ENCODE assay signal across 13 cellular contexts in the genomic region with DNA sequence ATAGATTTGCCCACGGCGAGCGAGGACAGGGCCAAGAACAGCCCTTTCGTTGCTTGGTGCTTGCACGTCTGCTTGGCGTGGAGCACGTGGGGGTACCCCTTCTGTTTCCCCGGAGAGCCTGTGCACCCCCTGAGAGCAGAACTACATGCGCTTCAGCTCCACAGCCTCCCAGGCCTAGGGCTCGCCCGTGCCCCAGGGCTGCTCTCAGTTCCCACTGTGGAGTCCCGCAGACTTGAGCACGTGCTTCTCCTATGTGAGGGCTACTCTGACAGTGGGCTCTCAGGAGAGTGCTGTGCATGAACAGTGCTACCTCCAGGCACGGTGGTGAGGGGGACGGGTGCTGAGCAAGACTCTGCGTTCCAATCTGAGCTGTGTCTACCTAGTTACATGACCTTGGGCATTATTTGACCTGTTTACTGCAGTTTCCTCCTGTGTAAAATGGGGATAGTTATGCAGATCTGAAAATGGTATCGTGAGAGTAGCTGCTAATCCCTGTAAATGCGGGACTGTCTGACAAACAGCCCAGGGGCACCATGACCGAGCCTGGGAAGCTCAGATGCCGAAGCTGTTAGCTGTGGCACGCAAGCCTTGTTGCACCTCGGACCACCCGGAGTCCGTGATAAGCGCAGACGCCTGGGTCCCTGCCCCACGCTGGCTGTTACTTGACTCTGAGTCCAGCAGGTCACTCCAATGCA.
DNase-seq lines count a peak whose midpoint lies in the region; ATAC-seq and TF ChIP-seq lines count a peak whose summit lies in the region.
"Had no signal": no experiment of that assay in that cellular context is flagged by ENCODE, and none has a peak within 500 bp of the region (broad histone marks: within the 10 kb centered on the region; RNA-seq: fewer than 3 reads in every experiment).

No MANE protein-coding gene starts in this region.

- H3K9me3 ChIP-seq in BLaER1 treated with 17β-estradiol and CSF1 and Interleukin-3, amounts not matched to agents 10 nM and 100 nM (replicated peaks in 1 of 11), result no peaks in the 10 kb centered on the region
- no peaks in the 10 kb centered on the region for H3K9me3 ChIP-seq in CD8-positive, alpha-beta memory T cell (ENCODE audit: low read length)
- H3K9me3 ChIP-seq in lower lobe of right lung (no peaks in the 10 kb centered on the region), GM23248 (ENCODE audit: low read depth) (no peaks in the 10 kb centered on the region)
- H3K9me3 ChIP-seq: thoracic aorta had no signal

- H3K36me3 ChIP-seq in BLaER1 treated with 17β-estradiol and CSF1 and Interleukin-3, amounts not matched to agents 10 nM and 100 nM, result no peaks in the 10 kb centered on the region
- H3K36me3 ChIP-seq in CD8-positive, alpha-beta memory T cell (ENCODE audit: insufficient read depth, low read length), result no peaks in the 10 kb centered on the region
- H3K36me3 ChIP-seq in lower lobe of right lung (no peaks in the 10 kb centered on the region), GM23248 (ENCODE audit: low read depth) (no peaks in the 10 kb centered on the region)
- H3K36me3 ChIP-seq: cardiac muscle cell, thoracic aorta had no signal

- peak overlapping the region; percentile 74 to 94 (median 83) for H3K4me2 ChIP-seq in BLaER1 treated with 17β-estradiol and CSF1 and Interleukin-3, amounts not matched to agents 10 nM and 100 nM
- H3K4me2 ChIP-seq in GM23248 (ENCODE audit: unreplicated experiment), result no peak overlapping the region

- H2AFZ ChIP-seq in GM23248, result no peak overlapping the region

- peak overlapping the region in 4 of 8 donors; percentile 21 to 63 (median 49) for H3K27ac Mint-ChIP-seq in CD8-positive, alpha-beta memory T cell
- H3K27ac Mint-ChIP-seq in activated CD8-positive, alpha-beta T cell treated with anti-CD3 and anti-CD28 coated beads, Interleukin-2, amount 10 ng/mL, durations not matched to agents 7 days and 5 days, result peak overlapping the region; percentile 96
- H3K27ac Mint-ChIP-seq in Calu3 (ENCODE audit: unreplicated experiment), result no peak overlapping the region

- peaks cover 0 to 4% of the 10 kb centered on the region in 2 donors for H3K27me3 Mint-ChIP-seq in CD8-positive, alpha-beta memory T cell
- H3K27me3 Mint-ChIP-seq in activated CD8-positive, alpha-beta T cell treated with anti-CD3 and anti-CD28 coated beads, Interleukin-2, amount 10 ng/mL, durations not matched to agents 7 days and 5 days (ENCODE audit: low read depth), result no peaks in the 10 kb centered on the region
- H3K27me3 Mint-ChIP-seq in Calu3 (ENCODE audit: unreplicated experiment), result no peaks in the 10 kb centered on the region

- peak overlapping the region in 7 of 11 experiments; percentile 17 to 64 (median 43); a peak in 10 of 22 replicates for H3K27ac ChIP-seq in BLaER1 treated with 17β-estradiol and CSF1 and Interleukin-3, amounts not matched to agents 10 nM and 100 nM
- no peak overlapping the region for H3K27ac ChIP-seq in CD8-positive, alpha-beta memory T cell (ENCODE audit: low read depth, low read length)
- H3K27ac ChIP-seq in lower lobe of right lung, result no peak overlapping the region
- no peak overlapping the region for H3K27ac ChIP-seq in GM23248
- H3K27ac ChIP-seq: C4-2B, cardiac muscle cell, thoracic aorta had no signal

- H3K9me2 ChIP-seq in GM23248 (ENCODE audit: insufficient read depth), result no peaks in the 10 kb centered on the region

- peak overlapping the region in 6 of 7 donors; percentile 36 to 78 (median 71) for H3K4me3 Mint-ChIP-seq in CD8-positive, alpha-beta memory T cell
- no peak overlapping the region for H3K4me3 Mint-ChIP-seq in activated CD8-positive, alpha-beta T cell treated with anti-CD3 and anti-CD28 coated beads, Interleukin-2, amount 10 ng/mL, durations not matched to agents 7 days and 5 days
- no peak overlapping the region for H3K4me3 Mint-ChIP-seq in Calu3 (ENCODE audit: low read depth, unreplicated experiment)
- H3K4me3 Mint-ChIP-seq: neural crest cell had no signal

- peaks cover 37 to 80% (median 66%) of the 10 kb centered on the region in 10 experiments for H3K4me1 ChIP-seq in BLaER1 treated with 17β-estradiol and CSF1 and Interleukin-3, amounts not matched to agents 10 nM and 100 nM
- peaks cover 24% of the 10 kb centered on the region for H3K4me1 ChIP-seq in CD8-positive, alpha-beta memory T cell (ENCODE audit: insufficient read depth, low read length)
- no peaks in the 10 kb centered on the region for H3K4me1 ChIP-seq in lower lobe of right lung
- no peaks in the 10 kb centered on the region for H3K4me1 ChIP-seq in GM23248 (ENCODE audit: insufficient read depth)

- TF ChIP-seq CTCF in lower lobe of right lung (IDR thresholded peaks at IDR 0.05) (no peak), Calu3 (IDR thresholded peaks at IDR 0.05; ENCODE audit: unreplicated experiment) (no peak)

- H3K4me3 ChIP-seq in BLaER1 treated with 17β-estradiol and CSF1 and Interleukin-3, amounts not matched to agents 10 nM and 100 nM, result peak overlapping the region in 2 of 10 experiments; percentile 5 to 45; a peak in 1 of 20 replicates
- H3K4me3 ChIP-seq in CD8-positive, alpha-beta memory T cell (ENCODE audit: low read length), result peak overlapping the region; percentile 42
- H3K4me3 ChIP-seq in lower lobe of right lung (no peak overlapping the region), GM23248 (no peak overlapping the region)
- H3K4me3 ChIP-seq: cardiac muscle cell, thoracic aorta had no signal

- H3K9me3 Mint-ChIP-seq in CD8-positive, alpha-beta memory T cell, result no peaks in the 10 kb centered on the region
- H3K9me3 Mint-ChIP-seq in activated CD8-positive, alpha-beta T cell treated with anti-CD3 and anti-CD28 coated beads, Interleukin-2, amount 10 ng/mL, durations not matched to agents 7 days and 5 days (ENCODE audit: insufficient read depth), result no peaks in the 10 kb centered on the region
- no peaks in the 10 kb centered on the region for H3K9me3 Mint-ChIP-seq in Calu3 (ENCODE audit: low read depth, unreplicated experiment)
- H3K9me3 Mint-ChIP-seq: neural crest cell had no signal

- intact Hi-C loops in lower lobe of right lung (cut with DNase I), result no loop called here
- intact Hi-C loops in Calu3 (cut with micrococcal nuclease; ENCODE audit: unreplicated experiment), result no loop called here

- no peak for ATAC-seq in activated CD8-positive, alpha-beta T cell treated with anti-CD3 and anti-CD28 coated beads, Interleukin-2, amount 10 ng/mL, durations not matched to agents 7 days and 5 days
- ATAC-seq in lower lobe of right lung (peak; percentile 42 to 51), GM19467 (IDR thresholded peaks at IDR 0.05; ENCODE audit: unreplicated experiment) (no peak)

- no peaks in the 10 kb centered on the region for H3K79me2 ChIP-seq in GM23248 (ENCODE audit: insufficient read depth)

- H3K9ac ChIP-seq in BLaER1 treated with 17β-estradiol and CSF1 and Interleukin-3, amounts not matched to agents 10 nM and 100 nM, result peak overlapping the region in 5 of 11 experiments; percentile 12 to 51 (median 42); a peak in 6 of 22 replicates
- no peak overlapping the region for H3K9ac ChIP-seq in GM23248

- POLR2A ChIA-PET in CD8-positive, alpha-beta memory T cell (lab: Charles Lee), result interaction anchor here (0.8 to 0.9 kb wide), 2 partner anchors 16 to 25 kb away, joined by 3 to 4 read pairs; no protein-coding TSS in a partner anchor
- POLR2A ChIA-PET in activated CD8-positive, alpha-beta T cell treated with anti-CD3 and anti-CD28 coated beads, Interleukin-2, amount 10 ng/mL, durations not matched to agents 7 days and 5 days (lab: Charles Lee), result interaction anchor here (0.8 to 4.1 kb wide), 13 partner anchors 11 to 84 kb away, joined by 3 to 33 read pairs (median 9); a partner anchor contains a TSS

- H3K4me1 Mint-ChIP-seq in CD8-positive, alpha-beta memory T cell, result peaks cover 24 to 35% (median 34%) of the 10 kb centered on the region in 3 donors
- peaks cover 57% of the 10 kb centered on the region for H3K4me1 Mint-ChIP-seq in activated CD8-positive, alpha-beta T cell treated with anti-CD3 and anti-CD28 coated beads, Interleukin-2, amount 10 ng/mL, durations not matched to agents 7 days and 5 days (ENCODE audit: low read depth)
- no peaks in the 10 kb centered on the region for H3K4me1 Mint-ChIP-seq in Calu3 (ENCODE audit: low read depth, unreplicated experiment)

- peaks cover 0 to 15% (median 0%) of the 10 kb centered on the region in 11 experiments; a peak in 2 of 22 replicates for H3K27me3 ChIP-seq in BLaER1 treated with 17β-estradiol and CSF1 and Interleukin-3, amounts not matched to agents 10 nM and 100 nM
- H3K27me3 ChIP-seq in CD8-positive, alpha-beta memory T cell (ENCODE audit: insufficient read depth, low read length, poor library complexity, severe bottlenecking), result peaks cover 3% of the 10 kb centered on the region
- no peaks in the 10 kb centered on the region for H3K27me3 ChIP-seq in lower lobe of right lung (ENCODE audit: low read depth)
- H3K27me3 ChIP-seq in GM23248 (replicated peaks; ENCODE audit: insufficient read depth), result peaks cover 16% of the 10 kb centered on the region
- H3K27me3 ChIP-seq: cardiac muscle cell had no signal

- no peaks in the 10 kb centered on the region for H3K36me3 Mint-ChIP-seq in CD8-positive, alpha-beta memory T cell
- no peaks in the 10 kb centered on the region for H3K36me3 Mint-ChIP-seq in activated CD8-positive, alpha-beta T cell treated with anti-CD3 and anti-CD28 coated beads, Interleukin-2, amount 10 ng/mL, durations not matched to agents 7 days and 5 days (ENCODE audit: low read depth)
- H3K36me3 Mint-ChIP-seq in Calu3 (ENCODE audit: insufficient read depth, unreplicated experiment), result peaks cover 3% of the 10 kb centered on the region

- no peaks in the 10 kb centered on the region for H3F3A ChIP-seq in GM23248 (ENCODE audit: insufficient read depth)

- no peak for DNase-seq in CD8-positive, alpha-beta memory T cell
- no peak for DNase-seq in activated CD8-positive, alpha-beta T cell treated with anti-CD3 and anti-CD28 coated beads, Interleukin-2, amount 10 ng/mL, durations not matched to agents 7 days and 5 days
- DNase-seq in lower lobe of right lung, result no peak
- no peak for DNase-seq in GM23248
- DNase-seq in Calu3, result no peak
- DNase-seq: NCI-H2029 treated with DMSO at 0.1 percent for 48 hours, SIG-M5 had no signal

- BruUV-seq in Calu3 (replicated peaks; lab: Mats Ljungman, UMichigan), result no TSS peak

- H4K20me1 ChIP-seq in BLaER1 treated with 17β-estradiol and CSF1 and Interleukin-3, amounts not matched to agents 10 nM and 100 nM, result no peaks in the 10 kb centered on the region
- H4K20me1 ChIP-seq in GM23248 (ENCODE audit: insufficient read depth), result no peaks in the 10 kb centered on the region

- CTCF ChIA-PET in CD8-positive, alpha-beta memory T cell (lab: Charles Lee), result interaction anchor here (1.2 to 1.7 kb wide), 4 partner anchors 19 to 283 kb away, joined by 3 to 7 read pairs (median 3); no protein-coding TSS in a partner anchor
- CTCF ChIA-PET in activated CD8-positive, alpha-beta T cell treated with anti-CD3 and anti-CD28 coated beads, Interleukin-2, amount 10 ng/mL, durations not matched to agents 7 days and 5 days (lab: Charles Lee), result interaction anchor here (0.7 to 4.4 kb wide), 13 partner anchors 9 to 83 kb away, joined by 3 to 28 read pairs (median 5); a partner anchor contains a TSS
- CTCF ChIA-PET in Calu3 (lab: Charles Lee), result no interaction called here

- 78 to 80% methylated on average over 27 of the region's 27 CpGs for WGBS in GM23248 (ENCODE audit: low coverage in 1 of 2, low lambda C conversion rate in 2 of 2, missing lambda C conversion rate in 2 of 2), 2 experiments

- in situ Hi-C loops in GM23248 (cut with MboI), result no loop called here

Comparison
In these comparisons a context has a peak if more than half of its experiments do, and no peak if none do; other contexts are left out.
1. H3K27ac ChIP-seq: peak in BLaER1 treated with 17β-estradiol and CSF1 and Interleukin-3, amounts not matched to agents 10 nM and 100 nM (7 of 11); none in CD8-positive, alpha-beta memory T cell (single experiment), lower lobe of right lung (single experiment) and GM23248 (single experiment).
2. H3K4me3 Mint-ChIP-seq: peak in CD8-positive, alpha-beta memory T cell (6 of 7); none in activated CD8-positive, alpha-beta T cell treated with anti-CD3 and anti-CD28 coated beads, Interleukin-2, amount 10 ng/mL, durations not matched to agents 7 days and 5 days (single experiment) and Calu3 (single experiment).
3. ATAC-seq: peak in lower lobe of right lung (2 of 2); none in activated CD8-positive, alpha-beta T cell treated with anti-CD3 and anti-CD28 coated beads, Interleukin-2, amount 10 ng/mL, durations not matched to agents 7 days and 5 days (single experiment) and GM19467 (single experiment).